Comparison of ENCODE assay signal across 26 cellular contexts in the genomic region with DNA sequence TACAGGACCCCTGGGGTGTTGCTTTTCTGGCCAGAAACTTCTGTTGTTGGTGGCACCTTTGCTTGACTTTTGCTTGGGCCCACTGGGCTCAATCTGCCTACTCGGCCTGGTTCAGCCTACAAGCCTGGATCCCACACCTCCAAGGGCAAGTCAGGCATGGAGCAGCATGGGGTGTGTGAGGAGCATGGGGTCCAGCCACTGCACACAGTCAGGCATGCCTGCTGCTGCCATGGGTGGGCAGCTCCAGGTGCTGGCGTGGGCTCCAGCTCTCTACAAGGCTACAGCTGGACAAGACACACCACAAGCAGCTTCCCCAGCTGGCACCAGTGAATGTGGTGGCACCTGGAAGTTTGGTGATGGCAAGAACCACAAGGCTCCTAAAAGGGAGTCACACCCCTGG.
"Had no signal": no experiment of that assay in that cellular context is flagged by ENCODE, and none has a peak within 500 bp of the region (broad histone marks: within the 10 kb centered on the region; RNA-seq: fewer than 3 reads in every experiment).

No MANE protein-coding gene starts in this region.

- H3K9me3 ChIP-seq: heart right ventricle, left ventricle myocardium inferior, mucosa of descending colon, pancreas, prostate gland, stomach, testis, thyroid gland, transverse colon, upper lobe of left lung had no signal

- H3K27ac Mint-ChIP-seq: naive thymus-derived CD4-positive, alpha-beta T cell; natural killer cell treated with Interleukin-12 subunit alpha and Interleukin-12 subunit beta and Interleukin-15 and Interleukin-18, amount 100 ng/mL, for 72 hours had no signal

- H3K4me1 Mint-ChIP-seq: naive thymus-derived CD4-positive, alpha-beta T cell had no signal

- H3K4me3 Mint-ChIP-seq: naive thymus-derived CD4-positive, alpha-beta T cell; natural killer cell treated with Interleukin-12 subunit alpha and Interleukin-12 subunit beta and Interleukin-15 and Interleukin-18, amount 100 ng/mL, for 72 hours had no signal

- H3K27me3 Mint-ChIP-seq: naive thymus-derived CD4-positive, alpha-beta T cell; natural killer cell treated with Interleukin-12 subunit alpha and Interleukin-12 subunit beta and Interleukin-15 and Interleukin-18, amount 100 ng/mL, for 72 hours had no signal

- H3K36me3 ChIP-seq: heart right ventricle, left ventricle myocardium inferior, pancreas, prostate gland, stomach, thyroid gland, transverse colon, upper lobe of left lung had no signal

- H3K4me1 ChIP-seq: heart right ventricle, left ventricle myocardium inferior, pancreas, prostate gland, stomach, testis, thyroid gland, transverse colon, upper lobe of left lung had no signal

- FAIRE-seq: pancreas had no signal

- H3K4me3 ChIP-seq: heart right ventricle, hepatocyte, left ventricle myocardium inferior, lung, mucosa of descending colon, pancreas, prostate gland, skin epidermis, stomach, testis, thyroid gland, transverse colon, upper lobe of left lung had no signal

- H3K27ac ChIP-seq: heart right ventricle, hepatocyte, left ventricle myocardium inferior, pancreas, prostate gland, skin epidermis, stomach, testis, thyroid gland, transverse colon, upper lobe of left lung had no signal

- H2AFZ ChIP-seq: hepatocyte had no signal

- H3K27me3 ChIP-seq: heart right ventricle, hepatocyte, pancreas, stomach, testis, thyroid gland, transverse colon, upper lobe of left lung had no signal

- H3K4me2 ChIP-seq: hepatocyte had no signal

- H3K36me3 Mint-ChIP-seq: naive thymus-derived CD4-positive, alpha-beta T cell; natural killer cell treated with Interleukin-12 subunit alpha and Interleukin-12 subunit beta and Interleukin-15 and Interleukin-18, amount 100 ng/mL, for 72 hours had no signal

- DNase-seq: heart right ventricle; islet precursor cell; left ventricle myocardium inferior; midbrain; mucosa of descending colon; nucleus accumbens; retina; right cardiac atrium; stimulated activated CD4-positive, alpha-beta T cell treated with anti-CD3 and anti-CD28 coated beads, Interleukin-12 subunit alpha, Interleukin-12 subunit beta, amount 100 ng/mL, for 4 hours; stimulated activated CD4-positive, alpha-beta T cell treated with anti-CD3 and anti-CD28 coated beads, Interleukin-15, amount 100 ng/mL, for 24 hours; stimulated activated CD4-positive, alpha-beta T cell treated with anti-CD3 and anti-CD28 coated beads, Interleukin-2, amount 100 ng/mL, for 24 hours; stimulated activated CD4-positive, alpha-beta T cell treated with anti-CD3 and anti-CD28 coated beads, Interleukin-4, amount 100 ng/mL, for 1 hour; stimulated activated naive CD4-positive, alpha-beta T cell; stomach; testis; thyroid gland; transverse colon had no signal

- H3K79me2 ChIP-seq: hepatocyte had no signal

- ATAC-seq: heart right ventricle; mucosa of descending colon; natural killer cell treated with Interleukin-12 subunit alpha and Interleukin-12 subunit beta and Interleukin-15 and Interleukin-18, amount 100 ng/mL, for 72 hours; pancreas; right cardiac atrium; sciatic nerve had no signal
